1 cellular context compared by ENCODE assay signal in genomic region chr16:59168715-59169114, GRCh38.
TF ChIP-seq lines count a peak whose summit lies in the region.

No MANE protein-coding gene starts in this region.

TF ChIP-seq in GM23338, 12 proteins besides CTCF, POLR2A, EP300 and RAD21 (continued from another document):
- TF ChIP-seq ZNF462 (CRISPR knock-in tag; IDR thresholded peaks at IDR 0.05) (no peak), REST (IDR thresholded peaks at IDR 0.05; ENCODE audit: unreplicated experiment) (no peak), STAT1 (IDR thresholded peaks at IDR 0.05; ENCODE audit: unreplicated experiment) (no peak), ETS1 (IDR thresholded peaks at IDR 0.05) (no peak)
